Comparison of ENCODE assay signal across 8 cellular contexts in genomic region chr1:151060241-151061011, GRCh38. TPM values are rescaled to one million over a fixed set of nuclear protein-coding genes. Genes with fewer than 3 reads are reported as not detected.
DNase-seq lines count a peak whose midpoint lies in the region; ATAC-seq and TF ChIP-seq lines count a peak whose summit lies in the region.

A gene with protein sequence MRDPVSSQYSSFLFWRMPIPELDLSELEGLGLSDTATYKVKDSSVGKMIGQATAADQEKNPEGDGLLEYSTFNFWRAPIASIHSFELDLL (plus strand): TSS chr1:151060397. CDS start chr1:151067225, 6,828 bp downstream.

- POLR2A ChIA-PET in GM10248 (lab: Yijun Ruan, JAX), result no interaction called here
- POLR2A ChIA-PET in activated CD4-positive, alpha-beta memory T cell treated with anti-CD3 and anti-CD28 coated beads, Interleukin-2, amount 10 ng/mL, durations not matched to agents 7 days and 5 days (lab: Charles Lee), result interaction anchor here (0.9 to 9.3 kb wide), 8 partner anchors 8 to 267 kb away, joined by 3 to 148 read pairs (median 20); partner anchors contain the start of genes C1orf56, GABPB2, MINDY1 and PI4KB

- peaks cover 73% of the 10 kb centered on the region for H3K79me2 ChIP-seq in mesendoderm (ENCODE audit: control insufficient read depth, insufficient read depth, low read length)

- no peak for TF ChIP-seq EP300 in transverse colon (IDR thresholded peaks at IDR 0.05; ENCODE audit: low read depth)

- no peak for ATAC-seq in GM18519 (IDR thresholded peaks at IDR 0.05; ENCODE audit: low FRiP score, unreplicated experiment)

- no peaks in the 10 kb centered on the region for H3K27me3 ChIP-seq in mesendoderm (ENCODE audit: insufficient read depth, low read length, poor library complexity)
- no peaks in the 10 kb centered on the region for H3K27me3 ChIP-seq in transverse colon

- H3K4me1 Mint-ChIP-seq in activated CD4-positive, alpha-beta memory T cell treated with anti-CD3 and anti-CD28 coated beads, Interleukin-2, amount 10 ng/mL, durations not matched to agents 7 days and 5 days, result peaks cover 40% of the 10 kb centered on the region

- peak within 1 kb of the TSS; percentile 92 for H4K5ac ChIP-seq in mesendoderm (ENCODE audit: low read length)

- H3K36me3 Mint-ChIP-seq in activated CD4-positive, alpha-beta memory T cell treated with anti-CD3 and anti-CD28 coated beads, Interleukin-2, amount 10 ng/mL, durations not matched to agents 7 days and 5 days (ENCODE audit: low read depth), result peaks cover 44% of the 10 kb centered on the region

- H3K36me3 ChIP-seq in mesendoderm (ENCODE audit: control insufficient read depth, insufficient read depth, low read length), result peaks cover 7% of the 10 kb centered on the region
- H3K36me3 ChIP-seq in transverse colon, result peaks cover 0 to 4% (median 0%) of the 10 kb centered on the region in 4 donors

- H3K4me2 ChIP-seq in mesendoderm (ENCODE audit: low read length), result peak within 1 kb of the TSS; percentile 89

- no peak for TF ChIP-seq CTCF in GM10248 (IDR thresholded peaks at IDR 0.05; ENCODE audit: control extremely low read depth, extremely low read depth, low read depth, missing control alignments)
- TF ChIP-seq CTCF in epithelial cell of proximal tubule (conservative IDR thresholded peaks at IDR 0.05; ENCODE audit: low read depth, low read length), result peak; percentile 7
- no peak for TF ChIP-seq CTCF in transverse colon (IDR thresholded peaks at IDR 0.05)

- H2BK5ac ChIP-seq in mesendoderm (ENCODE audit: low read length), result peak within 1 kb of the TSS; percentile 66

- DNase-seq in GM10248 (ENCODE audit: extremely low spot score) (peak; percentile 37), NCI-H1694 treated with DMSO at 0.1 percent for 48 hours (lab: John Stamatoyannopoulos, UW) (peak; percentile 90), epithelial cell of proximal tubule (ENCODE audit: low read depth) (no peak), mesendoderm (peak; percentile 98), transverse colon (peak; percentile 35), mesenteric fat pad (ENCODE audit: low spot score) (no peak)
- DNase-seq in activated CD4-positive, alpha-beta memory T cell treated with anti-CD3 and anti-CD28 coated beads, Interleukin-2, amount 10 ng/mL, durations not matched to agents 7 days and 5 days, result peak; percentile 21

- CTCF ChIA-PET in GM10248 (lab: Yijun Ruan, JAX), result interaction anchor here (1.0 to 9.5 kb wide), 11 partner anchors 8 to 96 kb away, joined by 3 to 69 read pairs (median 4); partner anchors contain the start of genes C1orf56, GABPB2, MINDY1 and TNFAIP8L2
- CTCF ChIA-PET in activated CD4-positive, alpha-beta memory T cell treated with anti-CD3 and anti-CD28 coated beads, Interleukin-2, amount 10 ng/mL, durations not matched to agents 7 days and 5 days (lab: Charles Lee), result interaction anchor here (0.6 to 7.4 kb wide), 11 partner anchors 9 to 151 kb away, joined by 3 to 48 read pairs (median 4); partner anchors contain the start of genes C1orf56, GABPB2 and MINDY1

- H3K4ac ChIP-seq in mesendoderm (ENCODE audit: low read depth, low read length), result peak within 1 kb of the TSS; percentile 95

- peak within 1 kb of the TSS; percentile 92 for H3K27ac ChIP-seq in mesendoderm (ENCODE audit: low read depth, low read length)
- peak within 1 kb of the TSS; percentile 94 to 96 (median 96) for H3K27ac ChIP-seq in transverse colon

- no peaks in the 10 kb centered on the region for H3K9me3 Mint-ChIP-seq in activated CD4-positive, alpha-beta memory T cell treated with anti-CD3 and anti-CD28 coated beads, Interleukin-2, amount 10 ng/mL, durations not matched to agents 7 days and 5 days

- TF ChIP-seq POLR2A in transverse colon (IDR thresholded peaks at IDR 0.05), result no peak

- WGBS in mesendoderm (ENCODE audit: extremely low coverage, insufficient coverage, low lambda C conversion rate), result no CpG with 5 or more reads among the region's 13 CpGs
- WGBS in transverse colon (ENCODE audit: low coverage in 1 of 2), 2 donors, result 0 to 5% methylated on average over 8 to 13 of the region's 13 CpGs

- H3K9ac ChIP-seq in mesendoderm (ENCODE audit: low read length), result peak within 1 kb of the TSS; percentile 89

- no peaks in the 10 kb centered on the region for H3K9me3 ChIP-seq in transverse colon

- intact Hi-C loops in transverse colon (cut with DNase I; ENCODE audit: low total_unique reads), result no loop called here

- H2BK15ac ChIP-seq in mesendoderm (replicated peaks; ENCODE audit: low read depth), result no peak within 1 kb of the TSS

- in situ Hi-C loops in transverse colon (cut with MboI; ENCODE audit: low pct_ligation_motif_present in 1 of 4, low pct_unique_long_range_greater_than_20kb in 1 of 4, low sequenced_read_pairs in 3 of 4), result no loop called here

- no peaks in the 10 kb centered on the region for H3K27me3 Mint-ChIP-seq in activated CD4-positive, alpha-beta memory T cell treated with anti-CD3 and anti-CD28 coated beads, Interleukin-2, amount 10 ng/mL, durations not matched to agents 7 days and 5 days

- peak within 1 kb of the TSS; percentile 95 for H3K23ac ChIP-seq in mesendoderm (ENCODE audit: low read length)

- peak within 1 kb of the TSS; percentile 60 for H2AK5ac ChIP-seq in mesendoderm (ENCODE audit: low read length)

- peak within 1 kb of the TSS; percentile 97 for H3K27ac Mint-ChIP-seq in activated CD4-positive, alpha-beta memory T cell treated with anti-CD3 and anti-CD28 coated beads, Interleukin-2, amount 10 ng/mL, durations not matched to agents 7 days and 5 days

- H3K4me3 ChIP-seq in epithelial cell of proximal tubule (ENCODE audit: low read depth, low read length) (peak within 1 kb of the TSS; percentile 76), mesendoderm (ENCODE audit: low read length) (peak within 1 kb of the TSS; percentile 91), transverse colon (peak within 1 kb of the TSS; percentile 66 to 92 (median 84))

- H2BK120ac ChIP-seq in mesendoderm (ENCODE audit: low read depth, low read length), result peak within 1 kb of the TSS; percentile 76

- H3K56ac ChIP-seq in mesendoderm (ENCODE audit: low read length), result peak within 1 kb of the TSS; percentile 96

- H3K79me1 ChIP-seq in mesendoderm (ENCODE audit: low read length), result peaks cover 18% of the 10 kb centered on the region

- peak within 1 kb of the TSS; percentile 69 for H4K8ac ChIP-seq in mesendoderm (ENCODE audit: low read depth, low read length)

- H3K4me3 Mint-ChIP-seq in activated CD4-positive, alpha-beta memory T cell treated with anti-CD3 and anti-CD28 coated beads, Interleukin-2, amount 10 ng/mL, durations not matched to agents 7 days and 5 days, result peak within 1 kb of the TSS; percentile 97

- H3K4me1 ChIP-seq in mesendoderm (ENCODE audit: control insufficient read depth, low read depth, low read length) (peaks cover 10% of the 10 kb centered on the region), transverse colon (peaks cover 24 to 44% (median 35%) of the 10 kb centered on the region in 4 donors)

- H3K18ac ChIP-seq in mesendoderm (ENCODE audit: low read length), result peak within 1 kb of the TSS; percentile 94

RNA-seq across cellular contexts. Expression of the gene that starts here (rescaled TPM):
- total RNA-seq in activated CD4-positive, alpha-beta memory T cell treated with anti-CD3 and anti-CD28 coated beads, Interleukin-2, amount 10 ng/mL, durations not matched to agents 7 days and 5 days, result 1 to 10 TPM; 3.2 to 3.4 TPM
- total RNA-seq in epithelial cell of proximal tubule (19.0 and 27.6 TPM in 2 replicates), transverse colon (1 to 10 TPM in 3 of 4 donors, not detected in 1; 1.2 to 3.2 (median 1.3) TPM), mesenteric fat pad (0.64 TPM)
- polyA plus RNA-seq in mesendoderm (2013, experiment 1 of 2), result 47.4 TPM
- 49.3 TPM for polyA plus RNA-seq in mesendoderm (2013, experiment 2 of 2)

Comparison
In these comparisons a context has a peak if more than half of its experiments do, and no peak if none do; other contexts are left out.
1. DNase-seq: peak in GM10248 (single experiment), NCI-H1694 treated with DMSO at 0.1 percent for 48 hours (single experiment), activated CD4-positive, alpha-beta memory T cell treated with anti-CD3 and anti-CD28 coated beads, Interleukin-2, amount 10 ng/mL, durations not matched to agents 7 days and 5 days (single experiment), mesendoderm (single experiment) and transverse colon (single experiment); none in epithelial cell of proximal tubule (single experiment) and mesenteric fat pad (single experiment).
2. Peak in every context shown above with its lines, with median percentiles within 50 percentile points of each other: H3K4me3 ChIP-seq.